16 cellular contexts compared by ENCODE assay signal in genomic region chr6:68718379-68719073, GRCh38.
DNase-seq lines count a peak whose midpoint lies in the region; ATAC-seq, FAIRE-seq and TF ChIP-seq lines count a peak whose summit lies in the region.
"Had no signal": no experiment of that assay in that cellular context is flagged by ENCODE, and none has a peak within 500 bp of the region (broad histone marks: within the 10 kb centered on the region; RNA-seq: fewer than 3 reads in every experiment).

No MANE protein-coding gene starts in this region.

- H3K27ac Mint-ChIP-seq in endothelial cell (ENCODE audit: unreplicated experiment): no peak overlapping the region
- H3K27ac Mint-ChIP-seq: activated naive CD4-positive, alpha-beta T cell treated with anti-CD3 and anti-CD28 coated beads, Interleukin-2, amount 50 U/mL, for 24 hours; IgD-negative memory B cell had no signal

- H3K4me1 ChIP-seq in right cardiac atrium (ENCODE audit: control insufficient read depth, insufficient read depth, low read length) (no peaks in the 10 kb centered on the region), small intestine (ENCODE audit: control insufficient read depth in 2 of 2, insufficient read depth in 1 of 2, low read depth in 1 of 2, low read length in 1 of 2) (no peaks in the 10 kb centered on the region)

- no peak for FAIRE-seq in small intestine (lab: Jason Lieb, UNC)
- FAIRE-seq: H1, urothelium cell line had no signal

- ATAC-seq in right cardiac atrium (peak; percentile 83 to 89), GM21737 (IDR thresholded peaks at IDR 0.05; ENCODE audit: unreplicated experiment) (no peak)
- ATAC-seq: mucosa of descending colon, sciatic nerve had no signal

- no peaks in the 10 kb centered on the region for H3K27me3 ChIP-seq in brain microvascular endothelial cell (replicated peaks)
- H3K27me3 ChIP-seq in right cardiac atrium (ENCODE audit: control insufficient read depth, insufficient read depth): no peaks in the 10 kb centered on the region
- H3K27me3 ChIP-seq in small intestine (ENCODE audit: control insufficient read depth in 2 of 2, insufficient read depth in 2 of 2, low read length in 2 of 2): no peaks in the 10 kb centered on the region

- 47% methylated on average over 6 of the region's 6 CpGs for WGBS in right cardiac atrium
- 70 to 81% (median 75%) methylated on average over 6 of the region's 6 CpGs for WGBS in small intestine, 3 donors

- no peaks in the 10 kb centered on the region for H3K36me3 ChIP-seq in brain microvascular endothelial cell (replicated peaks)
- no peaks in the 10 kb centered on the region for H3K36me3 ChIP-seq in small intestine (ENCODE audit: control insufficient read depth in 2 of 2, insufficient read depth in 2 of 2, low read length in 2 of 2)

- TF ChIP-seq CTCF in brain microvascular endothelial cell (IDR thresholded peaks at IDR 0.05; ENCODE audit: low read depth, low read length, missing control alignments): no peak
- TF ChIP-seq CTCF in endothelial cell (IDR thresholded peaks at IDR 0.05; ENCODE audit: unreplicated experiment): no peak

- H3K9me3 Mint-ChIP-seq in endothelial cell (ENCODE audit: unreplicated experiment): no peaks in the 10 kb centered on the region
- H3K9me3 Mint-ChIP-seq: activated naive CD4-positive, alpha-beta T cell treated with anti-CD3 and anti-CD28 coated beads, Interleukin-2, amount 50 U/mL, for 24 hours had no signal

- in situ Hi-C loops in brain microvascular endothelial cell (cut with HindIII; ENCODE audit: low pct_ligation_motif_present, low sequenced_read_pairs): no loop called here

- peaks cover 3% of the 10 kb centered on the region for H3K4me1 Mint-ChIP-seq in endothelial cell (ENCODE audit: unreplicated experiment)
- H3K4me1 Mint-ChIP-seq: activated naive CD4-positive, alpha-beta T cell treated with anti-CD3 and anti-CD28 coated beads, Interleukin-2, amount 50 U/mL, for 24 hours; IgD-negative memory B cell had no signal

- DNase-seq in DMS79 (lab: John Stamatoyannopoulos, UW) (peak; percentile 60), NCI-H2081 treated with DMSO at 0.1 percent for 48 hours (lab: John Stamatoyannopoulos, UW) (peak; percentile 91), brain microvascular endothelial cell (peak; percentile 64), right cardiac atrium (no peak), small intestine (no peak), endothelial cell (ENCODE audit: low spot score) (no peak), NCI-H82 (lab: John Stamatoyannopoulos, UW) (no peak)
- DNase-seq: activated CD4-positive, alpha-beta T cell treated with anti-CD3 and anti-CD28 coated beads, Interleukin-2, amount 50 U/mL, for 48 hours; mucosa of descending colon had no signal

- intact Hi-C loops in right cardiac atrium (cut with DNase I): loop anchor here in 1 of 4 donors (10.0 kb wide), 1 partner anchor 56 kb away; no protein-coding TSS in a partner anchor

- H3K9me3 ChIP-seq in right cardiac atrium (ENCODE audit: control insufficient read depth, low read length): no peaks in the 10 kb centered on the region
- no peaks in the 10 kb centered on the region for H3K9me3 ChIP-seq in small intestine (ENCODE audit: control insufficient read depth, low read depth)
- H3K9me3 ChIP-seq: mucosa of descending colon had no signal

- no peaks in the 10 kb centered on the region for H3K36me3 Mint-ChIP-seq in endothelial cell (ENCODE audit: low read depth, unreplicated experiment)
- H3K36me3 Mint-ChIP-seq: activated naive CD4-positive, alpha-beta T cell treated with anti-CD3 and anti-CD28 coated beads, Interleukin-2, amount 50 U/mL, for 24 hours; IgD-negative memory B cell had no signal

- peak overlapping the region; percentile 56 for H3K27ac ChIP-seq in brain microvascular endothelial cell
- peak overlapping the region; percentile 21 for H3K27ac ChIP-seq in right cardiac atrium (ENCODE audit: low read length)
- no peak overlapping the region for H3K27ac ChIP-seq in small intestine (ENCODE audit: low read depth in 1 of 2, low read length in 1 of 2)
- H3K27ac ChIP-seq: C4-2B had no signal

- H3K4me3 ChIP-seq in brain microvascular endothelial cell (ENCODE audit: low read depth, low read length): no peak overlapping the region
- no peak overlapping the region for H3K4me3 ChIP-seq in right cardiac atrium (ENCODE audit: low read length)
- H3K4me3 ChIP-seq in small intestine (ENCODE audit: low read depth in 1 of 2, low read length in 2 of 2): no peak overlapping the region
- H3K4me3 ChIP-seq: mucosa of descending colon had no signal

- no peak overlapping the region for H3K4me3 Mint-ChIP-seq in endothelial cell (ENCODE audit: unreplicated experiment)
- H3K4me3 Mint-ChIP-seq: activated naive CD4-positive, alpha-beta T cell treated with anti-CD3 and anti-CD28 coated beads, Interleukin-2, amount 50 U/mL, for 24 hours; IgD-negative memory B cell had no signal

- no peaks in the 10 kb centered on the region for H3K27me3 Mint-ChIP-seq in endothelial cell (ENCODE audit: unreplicated experiment)
- H3K27me3 Mint-ChIP-seq: activated naive CD4-positive, alpha-beta T cell treated with anti-CD3 and anti-CD28 coated beads, Interleukin-2, amount 50 U/mL, for 24 hours; IgD-negative memory B cell had no signal

Comparison
In these comparisons a context has a peak if more than half of its experiments do, and no peak if none do; other contexts are left out.
1. DNase-seq: peak in DMS79 (single experiment), NCI-H2081 treated with DMSO at 0.1 percent for 48 hours (single experiment) and brain microvascular endothelial cell (single experiment); none in right cardiac atrium (0 of 3), small intestine (single experiment), endothelial cell (single experiment) and NCI-H82 (single experiment).
2. H3K27ac ChIP-seq: peak in brain microvascular endothelial cell (single experiment) and right cardiac atrium (single experiment); none in small intestine (0 of 2).